Comparison of ENCODE assay signal across 2 cellular contexts in genomic region chr9:124474151-124474550, GRCh38.
TF ChIP-seq lines count a peak whose summit lies in the region.

No MANE protein-coding gene starts in this region.

TF ChIP-seq in A549, 52 proteins besides CTCF, POLR2A, EP300 and RAD21:
- peak; percentile 46 for TF ChIP-seq ZFP36 (IDR thresholded peaks at IDR 0.05; ENCODE audit: borderline replicate concordance, partially characterized antibody)
- no peak for TF ChIP-seq HMGXB4 (CRISPR knock-in tag; IDR thresholded peaks at IDR 0.05; ENCODE audit: borderline replicate concordance)
- no peak for TF ChIP-seq NFE2L2 (conservative IDR thresholded peaks at IDR 0.05; ENCODE audit: low read length)

TF ChIP-seq in K562, 482 proteins besides CTCF, POLR2A, EP300 and RAD21:
- TF ChIP-seq ZFP36 (IDR thresholded peaks at IDR 0.05; ENCODE audit: low read depth, low read length, partially characterized antibody) (peak; percentile 59), BCOR (IDR thresholded peaks at IDR 0.05) (peak; percentile 69; the same call in 1 of the 2 replicates), HEY1 (CRISPR knock-in tag; IDR thresholded peaks at IDR 0.05; ENCODE audit: borderline replicate concordance) (no peak), KDM1A (IDR thresholded peaks at IDR 0.05) (peak in 1 of 2 experiments; percentile 45; a peak in 1 of 4 replicates), FOXJ3 (CRISPR knock-in tag; IDR thresholded peaks at IDR 0.05) (no peak), ZNF175 (CRISPR knock-in tag; IDR thresholded peaks at IDR 0.05; ENCODE audit: low read depth) (no peak), ILK (tag; IDR thresholded peaks at IDR 0.05; ENCODE audit: borderline replicate concordance, low read depth) (no peak)
